2 cellular contexts compared by ENCODE assay signal in genomic region chr2:64988420-64989125, GRCh38.
TF ChIP-seq lines count a peak whose summit lies in the region.

No MANE protein-coding gene starts in this region.

TF ChIP-seq in HEK293, 187 proteins besides CTCF, POLR2A, EP300 and RAD21 (continued from another document and continues in another):
- no peak for TF ChIP-seq ZNF280C (tag by site-specific recombination; IDR thresholded peaks at IDR 0.05)
- TF ChIP-seq ZNF221 (tag by site-specific recombination; IDR thresholded peaks at IDR 0.05; ENCODE audit: borderline replicate concordance) = no peak
- no peak for TF ChIP-seq ZBTB21 (tag by site-specific recombination; IDR thresholded peaks at IDR 0.05)
- no peak for TF ChIP-seq HOXD13 (CRISPR knock-in tag; IDR thresholded peaks at IDR 0.05; ENCODE audit: borderline replicate concordance)
- peak; percentile 74 for TF ChIP-seq SP3 (tag by site-specific recombination; IDR thresholded peaks at IDR 0.05)
- TF ChIP-seq ZNF629 (tag by site-specific recombination; IDR thresholded peaks at IDR 0.05) = peak; percentile 21; the same call in 1 of the 2 replicates
- TF ChIP-seq ZNF701 (tag by site-specific recombination; IDR thresholded peaks at IDR 0.05) = no peak
- TF ChIP-seq EGR2 (tag by site-specific recombination; IDR thresholded peaks at IDR 0.05; ENCODE audit: low read depth) = peak; percentile 5; the same call in 1 of the 2 replicates
- TF ChIP-seq ZNF513 (tag by site-specific recombination; IDR thresholded peaks at IDR 0.05) = no peak
- TF ChIP-seq ZIC2 (tag by site-specific recombination; IDR thresholded peaks at IDR 0.05) = peak; percentile 86
- TF ChIP-seq ZNF426 (tag by site-specific recombination; IDR thresholded peaks at IDR 0.05) = no peak
- TF ChIP-seq ZNF624 (tag by site-specific recombination; IDR thresholded peaks at IDR 0.05) = no peak
- peak; percentile 32; the same call in 1 of the 2 replicates for TF ChIP-seq KLF9 (tag by site-specific recombination; IDR thresholded peaks at IDR 0.05; ENCODE audit: low read depth)
- TF ChIP-seq ZBTB17 (tag by site-specific recombination; IDR thresholded peaks at IDR 0.05) = 0 out of 2 replicates have a peak, but pooled peaks have one; percentile 31
- TF ChIP-seq MEIS1 (CRISPR knock-in tag; IDR thresholded peaks at IDR 0.05; ENCODE audit: borderline replicate concordance) = no peak
- TF ChIP-seq ZNF621 (tag by site-specific recombination; IDR thresholded peaks at IDR 0.05) = no peak
- peak; percentile 79 for TF ChIP-seq ZNF366 (tag by site-specific recombination; conservative IDR thresholded peaks at IDR 0.05)
- TF ChIP-seq PBX3 (CRISPR knock-in tag; IDR thresholded peaks at IDR 0.05) = 0 out of 2 replicates have a peak, but pooled peaks have one; percentile 40
- peak; percentile 61 for TF ChIP-seq ZBTB26 (tag by site-specific recombination; optimal IDR thresholded peaks at IDR 0.05)
- peak; percentile 60; the same call in 1 of the 2 replicates for TF ChIP-seq ZNF2 (tag by site-specific recombination; IDR thresholded peaks at IDR 0.05)
- TF ChIP-seq ZXDB (tag by site-specific recombination; IDR thresholded peaks at IDR 0.05) = peak; percentile 65
- peak; percentile 86 for TF ChIP-seq IKZF3 (tag by site-specific recombination; IDR thresholded peaks at IDR 0.05)
- peak; percentile 97 for TF ChIP-seq ZNF398 (tag by site-specific recombination; IDR thresholded peaks at IDR 0.05)
- TF ChIP-seq ZNF76 (tag by site-specific recombination; IDR thresholded peaks at IDR 0.05; ENCODE audit: borderline replicate concordance, low read depth) = peak; percentile 52; the same call in 1 of the 2 replicates
- peak; percentile 95; the same call in 1 of the 2 replicates for TF ChIP-seq ZSCAN30 (tag by site-specific recombination; IDR thresholded peaks at IDR 0.05)

TF ChIP-seq in K562, 482 proteins besides CTCF, POLR2A, EP300 and RAD21 (continued from another document and continues in another):
- TF ChIP-seq PRDM10 (IDR thresholded peaks at IDR 0.05; ENCODE audit: partially characterized antibody) (peak; percentile 59), NBN (IDR thresholded peaks at IDR 0.05; ENCODE audit: low read depth) (0 out of 2 replicates have a peak, but pooled peaks have one; percentile 9), RAD51 (IDR thresholded peaks at IDR 0.05; ENCODE audit: borderline replicate concordance, low read depth) (no peak), ETV6 (IDR thresholded peaks at IDR 0.05; ENCODE audit: borderline replicate concordance in 1 of 2, low read depth in 2 of 2, low read length in 1 of 2) (peak; percentile 40 to 59; a peak in 2 of 4 replicates), ETV6 (CRISPR knock-in tag; IDR thresholded peaks at IDR 0.05; ENCODE audit: borderline replicate concordance) (no peak), HOMEZ (CRISPR knock-in tag; IDR thresholded peaks at IDR 0.05) (no peak), TBP (optimal IDR thresholded peaks at IDR 0.05; ENCODE audit: low read depth, low read length) (no peak), MYC (IDR thresholded peaks at IDR 0.05; ENCODE audit: low read depth, low read length) (peak; percentile 77), MYC (CRISPR knock-in tag; IDR thresholded peaks at IDR 0.05; ENCODE audit: borderline replicate concordance, low read depth) (no peak), TFAP4 (CRISPR knock-in tag; IDR thresholded peaks at IDR 0.05; ENCODE audit: borderline replicate concordance) (peak; percentile 57; the same call in 1 of the 2 replicates), MAX (CRISPR knock-in tag; IDR thresholded peaks at IDR 0.05) (peak; percentile 73), PHF8 (IDR thresholded peaks at IDR 0.05; ENCODE audit: borderline replicate concordance, low read length) (peak; percentile 82; the same call in 1 of the 2 replicates), DLX4 (CRISPR knock-in tag; IDR thresholded peaks at IDR 0.05) (no peak), SRF (CRISPR knock-in tag; IDR thresholded peaks at IDR 0.05) (peak in 1 of 2 experiments; percentile 15; a peak in 1 of 4 replicates), TEAD1 (CRISPR knock-in tag; IDR thresholded peaks at IDR 0.05) (peak in 1 of 2 experiments; percentile 82; a peak in 1 of 4 replicates), ZNF785 (CRISPR knock-in tag; IDR thresholded peaks at IDR 0.05) (no peak), ZNF197 (CRISPR knock-in tag; IDR thresholded peaks at IDR 0.05; ENCODE audit: low read depth) (peak; percentile 42; the same call in 1 of the 2 replicates), MAZ (CRISPR knock-in tag; conservative IDR thresholded peaks at IDR 0.05 in 1 of 2, IDR thresholded peaks at IDR 0.05 in 1 of 2) (peak; percentile 97 to 98), HCFC1 (IDR thresholded peaks at IDR 0.05; ENCODE audit: low read depth, low read length) (no peak; the same call in 1 of the 2 replicates), RBFOX2 (IDR thresholded peaks at IDR 0.05; ENCODE audit: low read depth, low read length) (peak; percentile 86), SMARCE1 (IDR thresholded peaks at IDR 0.05) (peak; percentile 35; the same call in 1 of the 2 replicates), CBX1 (IDR thresholded peaks at IDR 0.05; ENCODE audit: low read depth) (0 out of 2 replicates have a peak, but pooled peaks have one; percentile 22), BRCA1 (IDR thresholded peaks at IDR 0.05) (no peak), BRCA1 (CRISPR knock-in tag; IDR thresholded peaks at IDR 0.05) (no peak), RFX5 (IDR thresholded peaks at IDR 0.05; ENCODE audit: low read depth, low read length) (no peak), ZNF444 (CRISPR knock-in tag; IDR thresholded peaks at IDR 0.05) (no peak), ZNF347 (CRISPR knock-in tag; IDR thresholded peaks at IDR 0.05; ENCODE audit: low read depth) (no peak), PTRF (tag; IDR thresholded peaks at IDR 0.05) (no peak), ATF6 (CRISPR knock-in tag; IDR thresholded peaks at IDR 0.05) (no peak), NFIC (IDR thresholded peaks at IDR 0.05) (peak; percentile 37; the same call in 1 of the 2 replicates), TSHZ1 (CRISPR knock-in tag; IDR thresholded peaks at IDR 0.05) (no peak), ZNF12 (CRISPR knock-in tag; IDR thresholded peaks at IDR 0.05) (peak; percentile 36; the same call in 1 of the 2 replicates), GTF2E2 (tag; IDR thresholded peaks at IDR 0.05) (peak; percentile 78), CREB1 (IDR thresholded peaks at IDR 0.05) (no peak), CREB1 (CRISPR knock-in tag; IDR thresholded peaks at IDR 0.05) (0 out of 2 replicates have a peak, but pooled peaks have one; percentile 12), SIN3A (IDR thresholded peaks at IDR 0.05; ENCODE audit: borderline replicate concordance in 2 of 2, control insufficient read depth in 1 of 2, low read depth in 2 of 2, low read length in 2 of 2) (peak in 1 of 2 experiments; percentile 24; a peak in 1 of 4 replicates), PHB (CRISPR knock-in tag; IDR thresholded peaks at IDR 0.05) (no peak), SUPT5H (IDR thresholded peaks at IDR 0.05) (peak; percentile 76), FOXA3 (CRISPR knock-in tag; conservative IDR thresholded peaks at IDR 0.05 in 1 of 2, IDR thresholded peaks at IDR 0.05 in 1 of 2) (peak in 1 of 2 experiments; percentile 61; a peak in 1 of 4 replicates), LCOR (CRISPR knock-in tag; IDR thresholded peaks at IDR 0.05) (peak; percentile 32; the same call in 1 of the 2 replicates), POLR2H (tag; IDR thresholded peaks at IDR 0.05; ENCODE audit: low read depth) (peak; percentile 83), SAFB2 (IDR thresholded peaks at IDR 0.05; ENCODE audit: borderline replicate concordance, low read depth, low read length, severe bottlenecking) (no peak)
